2 cellular contexts compared by ENCODE assay signal in the genomic region with DNA sequence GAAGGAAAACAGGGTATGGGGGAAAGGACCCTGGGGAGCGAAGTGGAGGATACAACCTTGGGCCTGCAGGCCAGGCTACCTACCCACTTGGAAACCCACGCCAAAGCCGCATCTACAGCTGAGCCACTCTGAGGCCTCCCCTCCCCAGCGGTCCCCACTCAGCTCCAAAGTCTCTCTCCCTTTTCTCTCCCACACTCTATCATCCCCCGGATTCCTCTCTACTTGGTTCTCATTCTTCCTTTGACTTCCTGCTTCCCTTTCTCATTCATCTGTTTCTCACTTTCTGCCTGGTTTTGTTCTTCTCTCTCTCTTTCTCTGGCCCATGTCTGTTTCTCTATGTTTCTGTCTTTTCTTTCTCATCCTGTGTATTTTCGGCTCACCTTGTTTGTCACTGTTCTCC.
TF ChIP-seq lines count a peak whose summit lies in the region.

No MANE protein-coding gene starts in this region.

TF ChIP-seq in HEK293, 187 proteins besides CTCF, POLR2A, EP300 and RAD21:
- TF ChIP-seq ZNF211 (tag by site-specific recombination; IDR thresholded peaks at IDR 0.05; ENCODE audit: low read depth) (no peak), EGR2 (tag by site-specific recombination; IDR thresholded peaks at IDR 0.05; ENCODE audit: low read depth) (peak; percentile 74), ZNF776 (tag by site-specific recombination; IDR thresholded peaks at IDR 0.05; ENCODE audit: borderline replicate concordance) (no peak), ZNF366 (tag by site-specific recombination; conservative IDR thresholded peaks at IDR 0.05) (peak; percentile 31; the same call in 1 of the 2 replicates), ZFHX2 (tag by site-specific recombination; conservative IDR thresholded peaks at IDR 0.05) (peak; percentile 52), ZNF214 (tag by site-specific recombination; IDR thresholded peaks at IDR 0.05; ENCODE audit: borderline replicate concordance) (no peak), PRDM1 (tag by site-specific recombination; IDR thresholded peaks at IDR 0.05) (peak; percentile 88), ZNF324 (tag by site-specific recombination; IDR thresholded peaks at IDR 0.05) (no peak), ZNF571 (tag by site-specific recombination; IDR thresholded peaks at IDR 0.05) (no peak), GLIS1 (tag by site-specific recombination; IDR thresholded peaks at IDR 0.05) (no peak)
- TF ChIP-seq, protein P1, sequence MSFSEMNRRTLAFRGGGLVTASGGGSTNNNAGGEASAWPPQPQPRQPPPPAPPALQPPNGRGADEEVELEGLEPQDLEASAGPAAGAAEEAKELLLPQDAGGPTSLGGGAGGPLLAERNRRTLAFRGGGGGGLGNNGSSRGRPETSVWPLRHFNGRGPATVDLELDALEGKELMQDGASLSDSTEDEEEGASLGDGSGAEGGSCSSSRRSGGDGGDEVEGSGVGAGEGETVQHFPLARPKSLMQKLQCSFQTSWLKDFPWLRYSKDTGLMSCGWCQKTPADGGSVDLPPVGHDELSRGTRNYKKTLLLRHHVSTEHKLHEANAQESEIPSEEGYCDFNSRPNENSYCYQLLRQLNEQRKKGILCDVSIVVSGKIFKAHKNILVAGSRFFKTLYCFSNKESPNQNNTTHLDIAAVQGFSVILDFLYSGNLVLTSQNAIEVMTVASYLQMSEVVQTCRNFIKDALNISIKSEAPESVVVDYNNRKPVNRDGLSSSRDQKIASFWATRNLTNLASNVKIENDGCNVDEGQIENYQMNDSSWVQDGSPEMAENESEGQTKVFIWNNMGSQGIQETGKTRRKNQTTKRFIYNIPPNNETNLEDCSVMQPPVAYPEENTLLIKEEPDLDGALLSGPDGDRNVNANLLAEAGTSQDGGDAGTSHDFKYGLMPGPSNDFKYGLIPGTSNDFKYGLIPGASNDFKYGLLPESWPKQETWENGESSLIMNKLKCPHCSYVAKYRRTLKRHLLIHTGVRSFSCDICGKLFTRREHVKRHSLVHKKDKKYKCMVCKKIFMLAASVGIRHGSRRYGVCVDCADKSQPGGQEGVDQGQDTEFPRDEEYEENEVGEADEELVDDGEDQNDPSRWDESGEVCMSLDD (tag by site-specific recombination; IDR thresholded peaks at IDR 0.05): no peak
TF ChIP-seq in HEK293: peak in this region for 4.

TF ChIP-seq in H1, 55 proteins besides CTCF, POLR2A, EP300 and RAD21:
- no peak for TF ChIP-seq ASH2L (IDR thresholded peaks at IDR 0.05; ENCODE audit: low read length)
- TF ChIP-seq SP2 (IDR thresholded peaks at IDR 0.05; ENCODE audit: low read length): no peak
- no peak for TF ChIP-seq CBX8 (IDR thresholded peaks at IDR 0.05; ENCODE audit: borderline replicate concordance, low read depth, low read length)
- TF ChIP-seq MAFK (IDR thresholded peaks at IDR 0.05; ENCODE audit: low read depth, low read length): no peak
- no peak for TF ChIP-seq SP4 (IDR thresholded peaks at IDR 0.05; ENCODE audit: low read length)
